ENCODE assay signal across 8 cellular contexts in the genomic region with DNA sequence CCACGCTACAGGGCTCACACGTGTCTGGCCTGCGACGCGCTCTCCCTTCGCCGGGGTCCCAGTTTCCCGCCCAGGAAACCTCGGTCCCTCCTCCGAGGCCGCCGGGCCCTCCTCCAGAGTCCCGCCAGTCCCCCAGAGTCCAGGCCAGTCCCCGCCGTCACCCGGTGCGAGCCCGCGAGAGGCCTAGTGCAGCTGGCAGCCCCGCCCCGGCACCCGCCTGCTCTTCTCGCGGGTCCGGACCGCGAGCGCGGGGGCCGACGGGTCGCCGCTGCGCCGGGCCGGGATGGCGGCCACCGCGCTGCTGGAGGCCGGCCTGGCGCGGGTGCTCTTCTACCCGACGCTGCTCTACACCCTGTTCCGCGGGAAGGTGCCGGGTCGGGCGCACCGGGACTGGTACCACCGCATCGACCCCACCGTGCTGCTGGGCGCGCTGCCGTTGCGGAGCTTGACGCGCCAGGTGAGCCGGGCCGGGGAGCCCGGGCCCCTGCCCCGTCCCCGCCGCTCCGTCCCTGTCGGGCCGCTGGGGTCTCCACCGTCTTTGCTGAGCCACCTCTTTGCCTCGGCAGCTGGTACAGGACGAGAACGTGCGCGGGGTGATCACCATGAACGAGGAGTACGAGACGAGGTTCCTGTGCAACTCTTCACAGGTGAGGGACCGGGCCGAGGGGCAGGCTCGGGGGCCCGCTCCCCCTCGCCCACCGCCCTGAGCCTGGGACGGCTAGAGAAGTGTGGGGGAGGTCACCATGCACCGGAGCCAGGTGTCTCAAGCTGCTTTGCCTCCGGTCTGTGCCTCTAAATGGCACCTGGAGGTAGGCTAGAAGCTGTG. TPM values are rescaled to one million over a fixed set of nuclear protein-coding genes. Genes with fewer than 3 reads are reported as not detected.
A peak's percentile ranks its signal among the peaks of the same experiment; 100 is the strongest.
DNase-seq lines count a peak whose midpoint lies in the region; ATAC-seq lines count a peak whose summit lies in the region.

A gene with protein sequence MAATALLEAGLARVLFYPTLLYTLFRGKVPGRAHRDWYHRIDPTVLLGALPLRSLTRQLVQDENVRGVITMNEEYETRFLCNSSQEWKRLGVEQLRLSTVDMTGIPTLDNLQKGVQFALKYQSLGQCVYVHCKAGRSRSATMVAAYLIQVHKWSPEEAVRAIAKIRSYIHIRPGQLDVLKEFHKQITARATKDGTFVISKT (plus strand): TSS at position 260 of the 826 bp plus-strand sequence. CDS start 24 bp downstream, at position 284.

- H3K27ac ChIP-seq in cingulate gyrus (ENCODE audit: low read depth, low read length) = peak within 1 kb of the TSS; percentile 83

- DNase-seq in NCI-H2227 (lab: John Stamatoyannopoulos, UW; ENCODE audit: unreplicated experiment) (peak; percentile 85), NCI-H2227 treated with DMSO at 0.1 percent for 48 hours (lab: John Stamatoyannopoulos, UW) (no peak), NCI-H1930 (lab: John Stamatoyannopoulos, UW) (peak; percentile 61), left colon (peak; percentile 79 to 85)
- peak; percentile 75 for DNase-seq in activated CD4-positive, CD25-positive, alpha-beta regulatory T cell treated with anti-CD3 and anti-CD28 coated beads, Interleukin-2, amount 50 U/mL, for 72 hours
- peak; percentile 57 to 67 for DNase-seq in stimulated activated CD4-positive, alpha-beta T cell treated with anti-CD3 and anti-CD28 coated beads, Interleukin-2, amount 100 ng/mL, for 48 hours

- ATAC-seq in HG02759 (IDR thresholded peaks at IDR 0.05; ENCODE audit: unreplicated experiment) (peak; percentile 91), left colon (peak; percentile 97)

- intact Hi-C loops in left colon (cut with DNase I, micrococcal nuclease) = no loop called here

RNA-seq across cellular contexts. Expression of the gene that starts here (rescaled TPM):
- 10 to 100 TPM; 28.9 to 29.5 TPM for total RNA-seq in left colon
